8 cellular contexts compared by ENCODE assay signal in genomic region chr3:172622916-172623700, GRCh38.
DNase-seq lines count a peak whose midpoint lies in the region; ATAC-seq and TF ChIP-seq lines count a peak whose summit lies in the region.

No MANE protein-coding gene starts in this region.

- H3K4me1 ChIP-seq in Caco-2: no peaks in the 10 kb centered on the region
- peaks cover 0 to 27% (median 3%) of the 10 kb centered on the region in 4 donors for H3K4me1 ChIP-seq in right lobe of liver
- H3K4me1 ChIP-seq in thyroid gland: peaks cover 0 to 3% of the 10 kb centered on the region in 2 donors

- BruUV-seq in Caco-2 (replicated peaks; lab: Mats Ljungman, UMichigan): no TSS peak

- H3K27me3 Mint-ChIP-seq in Caco-2 (ENCODE audit: insufficient read depth, unreplicated experiment): no peaks in the 10 kb centered on the region
- no peaks in the 10 kb centered on the region for H3K27me3 Mint-ChIP-seq in central memory CD8-positive, alpha-beta T cell

- peak; percentile 52 to 54 for TF ChIP-seq CTCF in Caco-2 (IDR thresholded peaks at IDR 0.05; ENCODE audit: insufficient read depth in 1 of 2, low read depth in 1 of 2, low read length in 1 of 2, severe bottlenecking in 1 of 2, unreplicated experiment in 1 of 2)
- peak; percentile 43 to 75 (median 70) for TF ChIP-seq CTCF in right lobe of liver (IDR thresholded peaks at IDR 0.05)
- TF ChIP-seq CTCF in thyroid gland (IDR thresholded peaks at IDR 0.05): peak; percentile 23 to 69 (median 46)

- TF ChIP-seq POLR2A in right lobe of liver (IDR thresholded peaks at IDR 0.05): no peak
- no peak for TF ChIP-seq POLR2A in thyroid gland (IDR thresholded peaks at IDR 0.05)

- H3K9me3 ChIP-seq in Caco-2 (no peaks in the 10 kb centered on the region), right lobe of liver (no peaks in the 10 kb centered on the region), thyroid gland (no peaks in the 10 kb centered on the region)

- no peaks in the 10 kb centered on the region for H3K4me1 Mint-ChIP-seq in Caco-2 (ENCODE audit: low read depth, unreplicated experiment)
- no peaks in the 10 kb centered on the region for H3K4me1 Mint-ChIP-seq in central memory CD8-positive, alpha-beta T cell

- H3K9me3 Mint-ChIP-seq in Caco-2 (ENCODE audit: unreplicated experiment): no peaks in the 10 kb centered on the region
- H3K9me3 Mint-ChIP-seq in central memory CD8-positive, alpha-beta T cell: no peaks in the 10 kb centered on the region

- H3K27me3 ChIP-seq in Caco-2 (replicated peaks; ENCODE audit: control insufficient read depth, insufficient read depth, low read length) (no peaks in the 10 kb centered on the region), right lobe of liver (no peaks in the 10 kb centered on the region), thyroid gland (no peaks in the 10 kb centered on the region)

- WGBS in right lobe of liver (ENCODE audit: insufficient coverage, low coverage, low lambda C conversion rate, missing lambda C conversion rate): 21% methylated on average over 10 of the region's 10 CpGs
- 32 to 35% methylated on average over 10 of the region's 10 CpGs for WGBS in thyroid gland, 2 donors

- H3K36me3 ChIP-seq in Caco-2 (ENCODE audit: control insufficient read depth, insufficient read depth, low read length): no peaks in the 10 kb centered on the region
- H3K36me3 ChIP-seq in right lobe of liver: no peaks in the 10 kb centered on the region
- H3K36me3 ChIP-seq in thyroid gland: no peaks in the 10 kb centered on the region

- no peak overlapping the region for H3K27ac Mint-ChIP-seq in Caco-2 (ENCODE audit: unreplicated experiment)
- H3K27ac Mint-ChIP-seq in central memory CD8-positive, alpha-beta T cell (ENCODE audit: low read depth): no peak overlapping the region

- ATAC-seq in SK-N-SH treated with all-trans-retinoic acid at 6 μM for 48 hours (peak; percentile 85), right lobe of liver (peak; percentile 61 to 76 (median 66))
- peak; percentile 43 for ATAC-seq in central memory CD8-positive, alpha-beta T cell (replicated peaks; ENCODE audit: extremely low read depth, poor library complexity, severe bottlenecking)

- POLR2A ChIA-PET in Caco-2 (lab: Charles Lee): no interaction called here
- POLR2A ChIA-PET in HEK293T (lab: Yijun Ruan, JAX): no interaction called here

- H3K4me3 Mint-ChIP-seq in Caco-2 (ENCODE audit: unreplicated experiment): no peak overlapping the region
- H3K4me3 Mint-ChIP-seq in central memory CD8-positive, alpha-beta T cell: no peak overlapping the region

- H3K36me3 Mint-ChIP-seq in Caco-2 (ENCODE audit: insufficient read depth, unreplicated experiment): no peaks in the 10 kb centered on the region
- no peaks in the 10 kb centered on the region for H3K36me3 Mint-ChIP-seq in central memory CD8-positive, alpha-beta T cell (ENCODE audit: insufficient read depth)

- intact Hi-C loops in Caco-2 (cut with micrococcal nuclease; ENCODE audit: unreplicated experiment) (loop anchor here (1.0 to 2.0 kb wide), 4 partner anchors 22 to 133 kb away; no protein-coding TSS in a partner anchor), right lobe of liver (cut with DNase I) (no loop called here), thyroid gland (cut with DNase I) (no loop called here)

- H3K4me3 ChIP-seq in Caco-2 (ENCODE audit: low read depth, low read length) (no peak overlapping the region), right lobe of liver (no peak overlapping the region), thyroid gland (replicated peaks in 1 of 3) (no peak overlapping the region)

- H3K27ac ChIP-seq in right lobe of liver: no peak overlapping the region
- H3K27ac ChIP-seq in thyroid gland: no peak overlapping the region

- CTCF ChIA-PET in Caco-2 (lab: Charles Lee) (interaction anchor here (1.2 kb wide), 1 partner anchor 44 kb away, joined by 5 read pairs; no protein-coding TSS in a partner anchor), HEK293T (lab: Yijun Ruan, JAX) (interaction anchor here (0.6 to 0.9 kb wide), 7 partner anchors 9 to 1288 kb away, joined by 3 to 7 read pairs (median 3); no protein-coding TSS in a partner anchor)

- DNase-seq in Caco-2: peak in 1 of 2 experiments; percentile 37
- peak; percentile 34 for DNase-seq in HEK293T (ENCODE audit: extremely low spot score)
- DNase-seq in central memory CD8-positive, alpha-beta T cell (ENCODE audit: low spot score in 2 of 2): no peak
- no peak for DNase-seq in right lobe of liver
- peak; percentile 24 to 29 for DNase-seq in thyroid gland
- no peak for DNase-seq in hepatic stellate cell (ENCODE audit: low spot score)
- no peak for DNase-seq in NCI-H187 (lab: John Stamatoyannopoulos, UW)

TF ChIP-seq in HEK293T, 16 proteins besides CTCF, POLR2A, EP300 and RAD21:
- TF ChIP-seq NFRKB (IDR thresholded peaks at IDR 0.05) (no peak), FOXK2 (IDR thresholded peaks at IDR 0.05) (no peak), ARNT (IDR thresholded peaks at IDR 0.05) (no peak), PKNOX1 (IDR thresholded peaks at IDR 0.05) (no peak), LEF1 (IDR thresholded peaks at IDR 0.05; ENCODE audit: borderline replicate concordance) (no peak), BHLHE40 (IDR thresholded peaks at IDR 0.05; ENCODE audit: borderline replicate concordance) (no peak), FOXA1 (IDR thresholded peaks at IDR 0.05) (no peak), FOXM1 (IDR thresholded peaks at IDR 0.05; ENCODE audit: borderline replicate concordance) (no peak), CTBP1 (IDR thresholded peaks at IDR 0.05; ENCODE audit: borderline replicate concordance) (no peak), SUZ12 (IDR thresholded peaks at IDR 0.05) (no peak), SP1 (IDR thresholded peaks at IDR 0.05) (no peak), HDGF (IDR thresholded peaks at IDR 0.05; ENCODE audit: borderline replicate concordance) (no peak)

TF ChIP-seq in SK-N-SH treated with all-trans-retinoic acid at 6 μM for 48 hours, 23 proteins besides CTCF, POLR2A, EP300 and RAD21:
- peak; percentile 51; the same call in 1 of the 2 replicates for TF ChIP-seq ISL1 (CRISPR knock-in tag; IDR thresholded peaks at IDR 0.05)
- TF ChIP-seq SNAI2 (CRISPR knock-in tag; IDR thresholded peaks at IDR 0.05): no peak

Comparison
In these comparisons a context has a peak if more than half of its experiments do, and no peak if none do; other contexts are left out.
1. DNase-seq: peak in HEK293T (single experiment) and thyroid gland (2 of 2); none in central memory CD8-positive, alpha-beta T cell (0 of 2), right lobe of liver (0 of 3), hepatic stellate cell (single experiment) and NCI-H187 (0 of 2).
2. Peak in every context shown above with its lines, with median percentiles within 50 percentile points of each other: CTCF ChIP-seq and ATAC-seq.